23 cellular contexts compared by ENCODE assay signal in genomic region chr10:6530966-6531365, GRCh38. TPM values are rescaled to one million over a fixed set of nuclear protein-coding genes. Genes with fewer than 3 reads are reported as not detected.
DNase-seq lines count a peak whose midpoint lies in the region; ATAC-seq, FAIRE-seq and TF ChIP-seq lines count a peak whose summit lies in the region.
"Had no signal": no experiment of that assay in that cellular context is flagged by ENCODE, and none has a peak within 500 bp of the region (broad histone marks: within the 10 kb centered on the region; RNA-seq: fewer than 3 reads in every experiment).

No MANE protein-coding gene starts in this region.

- H3K4me1 Mint-ChIP-seq in activated T-cell treated with anti-CD3 and anti-CD28 coated beads, Interleukin-2, amount 50 U/mL, for 72 hours (ENCODE audit: low read depth): peaks cover 79% of the 10 kb centered on the region
- H3K4me1 Mint-ChIP-seq in T-helper 17 cell: peaks cover 63% of the 10 kb centered on the region
- H3K4me1 Mint-ChIP-seq in activated naive CD8-positive, alpha-beta T cell treated with anti-CD3 and anti-CD28 coated beads, Interleukin-2, amount 50 U/mL, for 24 hours: peaks cover 84% of the 10 kb centered on the region
- peaks cover 74% of the 10 kb centered on the region for H3K4me1 Mint-ChIP-seq in stimulated activated effector memory CD8-positive, alpha-beta T cell treated with anti-CD3 and anti-CD28 coated beads, Interleukin-12 subunit alpha, Interleukin-12 subunit beta, amount 100 ng/mL, for 72 hours
- H3K4me1 Mint-ChIP-seq: neural crest cell had no signal

- H3K27me3 Mint-ChIP-seq in activated T-cell treated with anti-CD3 and anti-CD28 coated beads, Interleukin-2, amount 50 U/mL, for 72 hours (ENCODE audit: low read depth): no peaks in the 10 kb centered on the region
- H3K27me3 Mint-ChIP-seq in T-helper 17 cell: no peaks in the 10 kb centered on the region
- H3K27me3 Mint-ChIP-seq in activated naive CD8-positive, alpha-beta T cell treated with anti-CD3 and anti-CD28 coated beads, Interleukin-2, amount 50 U/mL, for 24 hours: no peaks in the 10 kb centered on the region

- no peaks in the 10 kb centered on the region for H3K9me3 ChIP-seq in T-helper 17 cell (ENCODE audit: control insufficient read depth, low read length, poor library complexity, severe bottlenecking)
- H3K9me3 ChIP-seq: BLaER1, sigmoid colon had no signal

- no peak for DNase-seq in activated T-cell treated with anti-CD3 and anti-CD28 coated beads, Interleukin-2, amount 50 U/mL, for 72 hours
- no peak for DNase-seq in activated T-cell treated with anti-CD3 and anti-CD28 coated beads, Interleukin-2, amount 50 U/mL, for 48 hours
- no peak for DNase-seq in T-helper 17 cell
- DNase-seq in activated naive CD8-positive, alpha-beta T cell treated with anti-CD3 and anti-CD28 coated beads, Interleukin-2, amount 50 U/mL, for 24 hours: no peak
- peak in 1 of 2 donors; percentile 51 for DNase-seq in stimulated activated effector memory CD8-positive, alpha-beta T cell treated with anti-CD3 and anti-CD28 coated beads, Interleukin-12 subunit alpha, Interleukin-12 subunit beta, amount 100 ng/mL, for 72 hours (ENCODE audit: low spot score in 2 of 2)
- DNase-seq in NCI-H1105 treated with DMSO at 0.1 percent for 48 hours (lab: John Stamatoyannopoulos, UW): no peak
- no peak for DNase-seq in hypothalamus (lab: John Stamatoyannopoulos, UW)
- DNase-seq in H54 (ENCODE audit: insufficient read length, low spot score): no peak
- DNase-seq: anterior cingulate cortex, EL, foreskin keratinocyte, hippocampal formation, NCI-H1092 treated with DMSO at 0.1 percent for 48 hours, NCI-H2081, NCI-H446, PC-9, posterior cingulate gyrus, SIG-M5, sigmoid colon, substantia nigra had no signal

- H3K4me3 Mint-ChIP-seq in activated T-cell treated with anti-CD3 and anti-CD28 coated beads, Interleukin-2, amount 50 U/mL, for 72 hours: peak overlapping the region; percentile 96 to 97
- peak overlapping the region; percentile 79 for H3K4me3 Mint-ChIP-seq in T-helper 17 cell
- H3K4me3 Mint-ChIP-seq in activated naive CD8-positive, alpha-beta T cell treated with anti-CD3 and anti-CD28 coated beads, Interleukin-2, amount 50 U/mL, for 24 hours: peak overlapping the region; percentile 78
- H3K4me3 Mint-ChIP-seq in stimulated activated effector memory CD8-positive, alpha-beta T cell treated with anti-CD3 and anti-CD28 coated beads, Interleukin-12 subunit alpha, Interleukin-12 subunit beta, amount 100 ng/mL, for 72 hours: peak overlapping the region; percentile 81
- H3K4me3 Mint-ChIP-seq: neural crest cell had no signal

- no peak for FAIRE-seq in H54 (lab: Jason Lieb, UNC)
- FAIRE-seq: islet of Langerhans had no signal

- H3K9me3 Mint-ChIP-seq in activated T-cell treated with anti-CD3 and anti-CD28 coated beads, Interleukin-2, amount 50 U/mL, for 72 hours: no peaks in the 10 kb centered on the region
- H3K9me3 Mint-ChIP-seq in activated naive CD8-positive, alpha-beta T cell treated with anti-CD3 and anti-CD28 coated beads, Interleukin-2, amount 50 U/mL, for 24 hours: no peaks in the 10 kb centered on the region
- no peaks in the 10 kb centered on the region for H3K9me3 Mint-ChIP-seq in stimulated activated effector memory CD8-positive, alpha-beta T cell treated with anti-CD3 and anti-CD28 coated beads, Interleukin-12 subunit alpha, Interleukin-12 subunit beta, amount 100 ng/mL, for 72 hours
- H3K9me3 Mint-ChIP-seq: neural crest cell had no signal

- no peak for ATAC-seq in activated T-cell treated with anti-CD3 and anti-CD28 coated beads, Interleukin-2, amount 50 U/mL, for 72 hours (replicated peaks in 1 of 2)
- peak; percentile 8 for ATAC-seq in T-helper 17 cell
- no peak for ATAC-seq in activated naive CD8-positive, alpha-beta T cell treated with anti-CD3 and anti-CD28 coated beads, Interleukin-2, amount 50 U/mL, for 24 hours
- ATAC-seq in stimulated activated effector memory CD8-positive, alpha-beta T cell treated with anti-CD3 and anti-CD28 coated beads, Interleukin-12 subunit alpha, Interleukin-12 subunit beta, amount 100 ng/mL, for 72 hours: no peak
- ATAC-seq: foreskin keratinocyte had no signal

- no peak for TF ChIP-seq POLR2A in H54 (IDR thresholded peaks at IDR 0.05; ENCODE audit: low read depth, low read length)

- peaks cover 2 to 8% of the 10 kb centered on the region in 2 donors for H3K36me3 Mint-ChIP-seq in activated T-cell treated with anti-CD3 and anti-CD28 coated beads, Interleukin-2, amount 50 U/mL, for 72 hours (ENCODE audit: insufficient read depth in 2 of 2)
- H3K36me3 Mint-ChIP-seq in T-helper 17 cell (ENCODE audit: low read depth): peaks cover 8% of the 10 kb centered on the region
- H3K36me3 Mint-ChIP-seq in activated naive CD8-positive, alpha-beta T cell treated with anti-CD3 and anti-CD28 coated beads, Interleukin-2, amount 50 U/mL, for 24 hours (ENCODE audit: low read depth): peaks cover 24% of the 10 kb centered on the region
- peaks cover 27% of the 10 kb centered on the region for H3K36me3 Mint-ChIP-seq in stimulated activated effector memory CD8-positive, alpha-beta T cell treated with anti-CD3 and anti-CD28 coated beads, Interleukin-12 subunit alpha, Interleukin-12 subunit beta, amount 100 ng/mL, for 72 hours

- H3K27ac Mint-ChIP-seq in activated T-cell treated with anti-CD3 and anti-CD28 coated beads, Interleukin-2, amount 50 U/mL, for 72 hours: peak overlapping the region; percentile 96
- H3K27ac Mint-ChIP-seq in T-helper 17 cell: peak overlapping the region; percentile 92
- peak overlapping the region; percentile 92 for H3K27ac Mint-ChIP-seq in activated naive CD8-positive, alpha-beta T cell treated with anti-CD3 and anti-CD28 coated beads, Interleukin-2, amount 50 U/mL, for 24 hours
- peak overlapping the region; percentile 93 for H3K27ac Mint-ChIP-seq in stimulated activated effector memory CD8-positive, alpha-beta T cell treated with anti-CD3 and anti-CD28 coated beads, Interleukin-12 subunit alpha, Interleukin-12 subunit beta, amount 100 ng/mL, for 72 hours

RNA-seq across cellular contexts. Expression of gene PRKCQ, which starts 49.1 kb away (rescaled TPM):
- 10 to 100 TPM; 42.9 to 49.2 TPM for total RNA-seq in activated T-cell treated with anti-CD3 and anti-CD28 coated beads, Interleukin-2, amount 50 U/mL, for 72 hours
- total RNA-seq in T-helper 17 cell: 10 to 100 TPM; 66.3 to 70.0 TPM
